In the genomic region with DNA sequence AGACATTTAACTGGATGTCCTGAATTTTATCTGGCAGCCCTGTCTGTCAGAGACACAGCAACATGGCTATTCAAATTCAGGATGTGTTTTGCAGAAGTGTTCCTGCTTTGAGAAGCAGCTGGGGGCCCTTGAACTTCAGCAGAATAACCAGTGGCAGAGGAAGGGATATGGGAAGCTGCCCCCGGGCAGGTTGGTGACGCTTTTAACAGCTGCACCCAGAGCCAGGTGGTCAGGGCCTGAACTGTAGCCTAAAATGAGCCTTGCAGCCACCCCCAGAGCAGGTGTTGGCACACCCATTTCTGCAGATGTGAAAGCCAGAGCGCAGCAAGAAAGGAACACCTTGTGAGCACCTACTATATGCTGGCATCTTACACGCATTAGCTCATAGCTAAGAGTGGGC, we compare ENCODE assay signal across 1 cellular context.
TF ChIP-seq lines count a peak whose summit lies in the region.

No MANE protein-coding gene starts in this region.

TF ChIP-seq in GM12878, 131 proteins besides CTCF, POLR2A, EP300 and RAD21 (continued from another document):
- TF ChIP-seq, protein P1, sequence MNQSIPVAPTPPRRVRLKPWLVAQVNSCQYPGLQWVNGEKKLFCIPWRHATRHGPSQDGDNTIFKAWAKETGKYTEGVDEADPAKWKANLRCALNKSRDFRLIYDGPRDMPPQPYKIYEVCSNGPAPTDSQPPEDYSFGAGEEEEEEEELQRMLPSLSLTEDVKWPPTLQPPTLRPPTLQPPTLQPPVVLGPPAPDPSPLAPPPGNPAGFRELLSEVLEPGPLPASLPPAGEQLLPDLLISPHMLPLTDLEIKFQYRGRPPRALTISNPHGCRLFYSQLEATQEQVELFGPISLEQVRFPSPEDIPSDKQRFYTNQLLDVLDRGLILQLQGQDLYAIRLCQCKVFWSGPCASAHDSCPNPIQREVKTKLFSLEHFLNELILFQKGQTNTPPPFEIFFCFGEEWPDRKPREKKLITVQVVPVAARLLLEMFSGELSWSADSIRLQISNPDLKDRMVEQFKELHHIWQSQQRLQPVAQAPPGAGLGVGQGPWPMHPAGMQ (IDR thresholded peaks at IDR 0.05; ENCODE audit: borderline replicate concordance), result no peak
- peak; percentile 47; the same call in 1 of the 2 replicates for TF ChIP-seq SPI1 (IDR thresholded peaks at IDR 0.05; ENCODE audit: borderline replicate concordance, insufficient read depth, low read depth, low read length)
- TF ChIP-seq, protein P2, sequence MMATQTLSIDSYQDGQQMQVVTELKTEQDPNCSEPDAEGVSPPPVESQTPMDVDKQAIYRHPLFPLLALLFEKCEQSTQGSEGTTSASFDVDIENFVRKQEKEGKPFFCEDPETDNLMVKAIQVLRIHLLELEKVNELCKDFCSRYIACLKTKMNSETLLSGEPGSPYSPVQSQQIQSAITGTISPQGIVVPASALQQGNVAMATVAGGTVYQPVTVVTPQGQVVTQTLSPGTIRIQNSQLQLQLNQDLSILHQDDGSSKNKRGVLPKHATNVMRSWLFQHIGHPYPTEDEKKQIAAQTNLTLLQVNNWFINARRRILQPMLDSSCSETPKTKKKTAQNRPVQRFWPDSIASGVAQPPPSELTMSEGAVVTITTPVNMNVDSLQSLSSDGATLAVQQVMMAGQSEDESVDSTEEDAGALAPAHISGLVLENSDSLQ (IDR thresholded peaks at IDR 0.05), result peak; percentile 42; the same call in 1 of the 2 replicates
- TF ChIP-seq, protein P3, sequence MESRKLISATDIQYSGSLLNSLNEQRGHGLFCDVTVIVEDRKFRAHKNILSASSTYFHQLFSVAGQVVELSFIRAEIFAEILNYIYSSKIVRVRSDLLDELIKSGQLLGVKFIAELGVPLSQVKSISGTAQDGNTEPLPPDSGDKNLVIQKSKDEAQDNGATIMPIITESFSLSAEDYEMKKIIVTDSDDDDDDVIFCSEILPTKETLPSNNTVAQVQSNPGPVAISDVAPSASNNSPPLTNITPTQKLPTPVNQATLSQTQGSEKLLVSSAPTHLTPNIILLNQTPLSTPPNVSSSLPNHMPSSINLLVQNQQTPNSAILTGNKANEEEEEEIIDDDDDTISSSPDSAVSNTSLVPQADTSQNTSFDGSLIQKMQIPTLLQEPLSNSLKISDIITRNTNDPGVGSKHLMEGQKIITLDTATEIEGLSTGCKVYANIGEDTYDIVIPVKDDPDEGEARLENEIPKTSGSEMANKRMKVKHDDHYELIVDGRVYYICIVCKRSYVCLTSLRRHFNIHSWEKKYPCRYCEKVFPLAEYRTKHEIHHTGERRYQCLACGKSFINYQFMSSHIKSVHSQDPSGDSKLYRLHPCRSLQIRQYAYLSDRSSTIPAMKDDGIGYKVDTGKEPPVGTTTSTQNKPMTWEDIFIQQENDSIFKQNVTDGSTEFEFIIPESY (IDR thresholded peaks at IDR 0.05), result no peak
- TF ChIP-seq EGR1 (IDR thresholded peaks at IDR 0.05; ENCODE audit: borderline replicate concordance in 1 of 2, low read depth in 2 of 2, low read length in 2 of 2), result no peak
- no peak for TF ChIP-seq ZNF217 (IDR thresholded peaks at IDR 0.05)
- no peak for TF ChIP-seq CBX5 (IDR thresholded peaks at IDR 0.05; ENCODE audit: low read depth)
- TF ChIP-seq, protein P4, sequence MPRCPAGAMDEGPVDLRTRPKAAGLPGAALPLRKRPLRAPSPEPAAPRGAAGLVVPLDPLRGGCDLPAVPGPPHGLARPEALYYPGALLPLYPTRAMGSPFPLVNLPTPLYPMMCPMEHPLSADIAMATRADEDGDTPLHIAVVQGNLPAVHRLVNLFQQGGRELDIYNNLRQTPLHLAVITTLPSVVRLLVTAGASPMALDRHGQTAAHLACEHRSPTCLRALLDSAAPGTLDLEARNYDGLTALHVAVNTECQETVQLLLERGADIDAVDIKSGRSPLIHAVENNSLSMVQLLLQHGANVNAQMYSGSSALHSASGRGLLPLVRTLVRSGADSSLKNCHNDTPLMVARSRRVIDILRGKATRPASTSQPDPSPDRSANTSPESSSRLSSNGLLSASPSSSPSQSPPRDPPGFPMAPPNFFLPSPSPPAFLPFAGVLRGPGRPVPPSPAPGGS (IDR thresholded peaks at IDR 0.05; ENCODE audit: borderline replicate concordance, insufficient read depth, low read depth, low read length, poor library complexity, severe bottlenecking), result no peak
- no peak for TF ChIP-seq HCFC1 (IDR thresholded peaks at IDR 0.05; ENCODE audit: low read length)
- TF ChIP-seq, protein P5, sequence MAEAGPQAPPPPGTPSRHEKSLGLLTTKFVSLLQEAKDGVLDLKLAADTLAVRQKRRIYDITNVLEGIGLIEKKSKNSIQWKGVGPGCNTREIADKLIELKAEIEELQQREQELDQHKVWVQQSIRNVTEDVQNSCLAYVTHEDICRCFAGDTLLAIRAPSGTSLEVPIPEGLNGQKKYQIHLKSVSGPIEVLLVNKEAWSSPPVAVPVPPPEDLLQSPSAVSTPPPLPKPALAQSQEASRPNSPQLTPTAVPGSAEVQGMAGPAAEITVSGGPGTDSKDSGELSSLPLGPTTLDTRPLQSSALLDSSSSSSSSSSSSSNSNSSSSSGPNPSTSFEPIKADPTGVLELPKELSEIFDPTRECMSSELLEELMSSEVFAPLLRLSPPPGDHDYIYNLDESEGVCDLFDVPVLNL (IDR thresholded peaks at IDR 0.05; ENCODE audit: low read depth, low read length), result no peak
- TF ChIP-seq ETV6 (conservative IDR thresholded peaks at IDR 0.05 in 1 of 2, IDR thresholded peaks at IDR 0.05 in 1 of 2; ENCODE audit: borderline replicate concordance in 1 of 2, low read depth in 1 of 2), result no peak
- no peak for TF ChIP-seq FOXM1 (IDR thresholded peaks at IDR 0.05; ENCODE audit: low read depth, low read length)
- TF ChIP-seq CBFB (IDR thresholded peaks at IDR 0.05; ENCODE audit: low read depth), result 0 out of 2 replicates have a peak, but pooled peaks have one; percentile 14
- TF ChIP-seq NFIC (IDR thresholded peaks at IDR 0.05; ENCODE audit: low read depth, low read length), result peak; percentile 32; the same call in 1 of the 2 replicates
- no peak for TF ChIP-seq TCF7 (IDR thresholded peaks at IDR 0.05; ENCODE audit: borderline replicate concordance)
- TF ChIP-seq, protein P6, sequence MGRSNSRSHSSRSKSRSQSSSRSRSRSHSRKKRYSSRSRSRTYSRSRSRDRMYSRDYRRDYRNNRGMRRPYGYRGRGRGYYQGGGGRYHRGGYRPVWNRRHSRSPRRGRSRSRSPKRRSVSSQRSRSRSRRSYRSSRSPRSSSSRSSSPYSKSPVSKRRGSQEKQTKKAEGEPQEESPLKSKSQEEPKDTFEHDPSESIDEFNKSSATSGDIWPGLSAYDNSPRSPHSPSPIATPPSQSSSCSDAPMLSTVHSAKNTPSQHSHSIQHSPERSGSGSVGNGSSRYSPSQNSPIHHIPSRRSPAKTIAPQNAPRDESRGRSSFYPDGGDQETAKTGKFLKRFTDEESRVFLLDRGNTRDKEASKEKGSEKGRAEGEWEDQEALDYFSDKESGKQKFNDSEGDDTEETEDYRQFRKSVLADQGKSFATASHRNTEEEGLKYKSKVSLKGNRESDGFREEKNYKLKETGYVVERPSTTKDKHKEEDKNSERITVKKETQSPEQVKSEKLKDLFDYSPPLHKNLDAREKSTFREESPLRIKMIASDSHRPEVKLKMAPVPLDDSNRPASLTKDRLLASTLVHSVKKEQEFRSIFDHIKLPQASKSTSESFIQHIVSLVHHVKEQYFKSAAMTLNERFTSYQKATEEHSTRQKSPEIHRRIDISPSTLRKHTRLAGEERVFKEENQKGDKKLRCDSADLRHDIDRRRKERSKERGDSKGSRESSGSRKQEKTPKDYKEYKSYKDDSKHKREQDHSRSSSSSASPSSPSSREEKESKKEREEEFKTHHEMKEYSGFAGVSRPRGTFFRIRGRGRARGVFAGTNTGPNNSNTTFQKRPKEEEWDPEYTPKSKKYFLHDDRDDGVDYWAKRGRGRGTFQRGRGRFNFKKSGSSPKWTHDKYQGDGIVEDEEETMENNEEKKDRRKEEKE (IDR thresholded peaks at IDR 0.05), result no peak
- TF ChIP-seq TCF12 (IDR thresholded peaks at IDR 0.05; ENCODE audit: low read depth, low read length), result peak; percentile 99
- TF ChIP-seq IKZF2 (IDR thresholded peaks at IDR 0.05), result peak in 1 of 2 experiments; percentile 35; a peak in 2 of 4 replicates
- TF ChIP-seq ZNF207 (IDR thresholded peaks at IDR 0.05; ENCODE audit: borderline replicate concordance), result no peak
- TF ChIP-seq IKZF1 (conservative IDR thresholded peaks at IDR 0.05), result peak; percentile 65; the same call in 1 of the 2 replicates
- TF ChIP-seq GATAD2B (conservative IDR thresholded peaks at IDR 0.05; ENCODE audit: low read depth), result no peak
- no peak for TF ChIP-seq SMAD1 (IDR thresholded peaks at IDR 0.05; ENCODE audit: low read depth, partially characterized antibody)
- TF ChIP-seq MEF2B (IDR thresholded peaks at IDR 0.05; ENCODE audit: partially characterized antibody, poor library complexity, severe bottlenecking), result peak; percentile 28
- TF ChIP-seq, protein P7, sequence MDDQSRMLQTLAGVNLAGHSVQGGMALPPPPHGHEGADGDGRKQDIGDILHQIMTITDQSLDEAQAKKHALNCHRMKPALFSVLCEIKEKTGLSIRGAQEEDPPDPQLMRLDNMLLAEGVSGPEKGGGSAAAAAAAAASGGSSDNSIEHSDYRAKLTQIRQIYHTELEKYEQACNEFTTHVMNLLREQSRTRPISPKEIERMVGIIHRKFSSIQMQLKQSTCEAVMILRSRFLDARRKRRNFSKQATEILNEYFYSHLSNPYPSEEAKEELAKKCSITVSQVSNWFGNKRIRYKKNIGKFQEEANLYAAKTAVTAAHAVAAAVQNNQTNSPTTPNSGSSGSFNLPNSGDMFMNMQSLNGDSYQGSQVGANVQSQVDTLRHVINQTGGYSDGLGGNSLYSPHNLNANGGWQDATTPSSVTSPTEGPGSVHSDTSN (IDR thresholded peaks at IDR 0.05; ENCODE audit: insufficient replicate concordance, low read depth, low read length), result no peak
- TF ChIP-seq PAX8 (IDR thresholded peaks at IDR 0.05), result no peak
- no peak for TF ChIP-seq SUZ12 (IDR thresholded peaks at IDR 0.05; ENCODE audit: unreplicated experiment)
- no peak for TF ChIP-seq NBN (IDR thresholded peaks at IDR 0.05)
- TF ChIP-seq ATF7 (IDR thresholded peaks at IDR 0.05; ENCODE audit: low read depth), result peak; percentile 42; the same call in 1 of the 2 replicates
- no peak for TF ChIP-seq SIX5 (IDR thresholded peaks at IDR 0.05; ENCODE audit: low read depth, low read length, severe bottlenecking)
- peak; percentile 98 for TF ChIP-seq TCF3 (IDR thresholded peaks at IDR 0.05; ENCODE audit: borderline replicate concordance, insufficient read depth, low read depth, low read length)
- TF ChIP-seq BHLHE40 (IDR thresholded peaks at IDR 0.05; ENCODE audit: borderline replicate concordance in 1 of 2, low read depth in 2 of 2, low read length in 1 of 2), result no peak
- TF ChIP-seq, protein P8, sequence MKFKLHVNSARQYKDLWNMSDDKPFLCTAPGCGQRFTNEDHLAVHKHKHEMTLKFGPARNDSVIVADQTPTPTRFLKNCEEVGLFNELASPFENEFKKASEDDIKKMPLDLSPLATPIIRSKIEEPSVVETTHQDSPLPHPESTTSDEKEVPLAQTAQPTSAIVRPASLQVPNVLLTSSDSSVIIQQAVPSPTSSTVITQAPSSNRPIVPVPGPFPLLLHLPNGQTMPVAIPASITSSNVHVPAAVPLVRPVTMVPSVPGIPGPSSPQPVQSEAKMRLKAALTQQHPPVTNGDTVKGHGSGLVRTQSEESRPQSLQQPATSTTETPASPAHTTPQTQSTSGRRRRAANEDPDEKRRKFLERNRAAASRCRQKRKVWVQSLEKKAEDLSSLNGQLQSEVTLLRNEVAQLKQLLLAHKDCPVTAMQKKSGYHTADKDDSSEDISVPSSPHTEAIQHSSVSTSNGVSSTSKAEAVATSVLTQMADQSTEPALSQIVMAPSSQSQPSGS (IDR thresholded peaks at IDR 0.05; ENCODE audit: low read length), result 0 out of 2 replicates have a peak, but pooled peaks have one; percentile 14
- peak; percentile 27; the same call in 1 of the 2 replicates for TF ChIP-seq RUNX3 (IDR thresholded peaks at IDR 0.05; ENCODE audit: low read length)
- no peak for TF ChIP-seq BMI1 (IDR thresholded peaks at IDR 0.05; ENCODE audit: borderline replicate concordance)
- no peak for TF ChIP-seq RB1 (IDR thresholded peaks at IDR 0.05; ENCODE audit: borderline replicate concordance)
- TF ChIP-seq RFX5 (IDR thresholded peaks at IDR 0.05; ENCODE audit: low read depth, low read length), result no peak
- TF ChIP-seq, protein P9, sequence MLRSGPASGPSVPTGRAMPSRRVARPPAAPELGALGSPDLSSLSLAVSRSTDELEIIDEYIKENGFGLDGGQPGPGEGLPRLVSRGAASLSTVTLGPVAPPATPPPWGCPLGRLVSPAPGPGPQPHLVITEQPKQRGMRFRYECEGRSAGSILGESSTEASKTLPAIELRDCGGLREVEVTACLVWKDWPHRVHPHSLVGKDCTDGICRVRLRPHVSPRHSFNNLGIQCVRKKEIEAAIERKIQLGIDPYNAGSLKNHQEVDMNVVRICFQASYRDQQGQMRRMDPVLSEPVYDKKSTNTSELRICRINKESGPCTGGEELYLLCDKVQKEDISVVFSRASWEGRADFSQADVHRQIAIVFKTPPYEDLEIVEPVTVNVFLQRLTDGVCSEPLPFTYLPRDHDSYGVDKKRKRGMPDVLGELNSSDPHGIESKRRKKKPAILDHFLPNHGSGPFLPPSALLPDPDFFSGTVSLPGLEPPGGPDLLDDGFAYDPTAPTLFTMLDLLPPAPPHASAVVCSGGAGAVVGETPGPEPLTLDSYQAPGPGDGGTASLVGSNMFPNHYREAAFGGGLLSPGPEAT (IDR thresholded peaks at IDR 0.05; ENCODE audit: low read depth), result 0 out of 2 replicates have a peak, but pooled peaks have one; percentile 18
